8 cellular contexts compared by ENCODE assay signal in genomic region chr12:51951843-51952722, GRCh38. TPM values are rescaled to one million over a fixed set of nuclear protein-coding genes. Genes with fewer than 3 reads are reported as not detected.
A peak's percentile ranks its signal among the peaks of the same experiment; 100 is the strongest.
DNase-seq lines count a peak whose midpoint lies in the region; ATAC-seq, FAIRE-seq and TF ChIP-seq lines count a peak whose summit lies in the region.

No MANE protein-coding gene starts in this region.

- H3K4me3 ChIP-seq in GM12865 (ENCODE audit: low read depth, low read length), result peak overlapping the region; percentile 58
- peak overlapping the region in 3 of 4 donors; percentile 75 to 98 (median 92) for H3K4me3 ChIP-seq in adrenal gland
- peak overlapping the region; percentile 87 for H3K4me3 ChIP-seq in iPS-18a (ENCODE audit: low read length)
- H3K4me3 ChIP-seq in skeletal muscle satellite cell (ENCODE audit: low read length), result peak overlapping the region; percentile 96

- TF ChIP-seq POLR2A in adrenal gland (IDR thresholded peaks at IDR 0.05) (no peak), GM12892 (IDR thresholded peaks at IDR 0.05; ENCODE audit: low read depth, low read length) (no peak)

- peak overlapping the region; percentile 94 for H3K4me2 ChIP-seq in skeletal muscle satellite cell (ENCODE audit: low read length)

- H3K27me3 ChIP-seq in adrenal gland (no peaks in the 10 kb centered on the region), iPS-18a (ENCODE audit: control insufficient read depth, insufficient read depth, low read length) (peaks cover 46% of the 10 kb centered on the region), skeletal muscle satellite cell (ENCODE audit: control insufficient read depth, insufficient read depth, low read length) (peaks cover 30% of the 10 kb centered on the region)

- peak overlapping the region; percentile 85 for H3K9ac ChIP-seq in iPS-18a (ENCODE audit: low read length)
- peak overlapping the region; percentile 98 for H3K9ac ChIP-seq in skeletal muscle satellite cell (ENCODE audit: low read depth, low read length)

- no peak for FAIRE-seq in GM12892 (lab: Jason Lieb, UNC)

- TF ChIP-seq CTCF in GM12865 (IDR thresholded peaks at IDR 0.05; ENCODE audit: insufficient read depth, low read depth, low read length, missing control alignments) (no peak), adrenal gland (IDR thresholded peaks at IDR 0.05) (no peak)

- H3K9me3 ChIP-seq in adrenal gland (replicated peaks in 1 of 3), result no peaks in the 10 kb centered on the region
- H3K9me3 ChIP-seq in iPS-18a (ENCODE audit: control insufficient read depth, low read depth, low read length), result no peaks in the 10 kb centered on the region
- H3K9me3 ChIP-seq in skeletal muscle satellite cell (replicated peaks; ENCODE audit: low read length), result no peaks in the 10 kb centered on the region

- H3K27ac ChIP-seq in adrenal gland, result peak overlapping the region in 4 of 5 donors; percentile 73 to 88 (median 79)
- no peak overlapping the region for H3K27ac ChIP-seq in iPS-18a (ENCODE audit: low read length)

- whole genome bisulfite sequencing in adrenal gland, 4 donors, result 3 to 12% (median 7%) methylated on average over 7 to 49 of the region's 50 CpGs

- peaks cover 17 to 46% of the 10 kb centered on the region in 2 donors for H3K4me1 ChIP-seq in adrenal gland (replicated peaks in 1 of 2)
- peaks cover 5% of the 10 kb centered on the region for H3K4me1 ChIP-seq in iPS-18a (ENCODE audit: control insufficient read depth, low read depth, low read length)
- H3K4me1 ChIP-seq in skeletal muscle satellite cell (ENCODE audit: control insufficient read depth, insufficient read depth, low read length), result peaks cover 25% of the 10 kb centered on the region

- no peaks in the 10 kb centered on the region for H3K36me3 ChIP-seq in adrenal gland (replicated peaks in 1 of 2)
- H3K36me3 ChIP-seq in iPS-18a (ENCODE audit: control insufficient read depth, low read depth, low read length), result no peaks in the 10 kb centered on the region
- no peaks in the 10 kb centered on the region for H3K36me3 ChIP-seq in skeletal muscle satellite cell (ENCODE audit: insufficient read depth, low read length)

- intact Hi-C loops in adrenal gland (cut with DNase I), result no loop called here

- ATAC-seq in GM21529 (IDR thresholded peaks at IDR 0.05; ENCODE audit: unreplicated experiment) (no peak), HG03139 (IDR thresholded peaks at IDR 0.05; ENCODE audit: unreplicated experiment) (no peak)

- no peak for DNase-seq in GM12865 (ENCODE audit: low read depth)
- peak; percentile 28 for DNase-seq in LHCN-M2 (ENCODE audit: low read depth)
- peak in 5 of 7 donors; percentile 23 to 52 (median 34) for DNase-seq in adrenal gland
- DNase-seq in GM12892 (ENCODE audit: insufficient read length), result no peak

RNA-seq across cellular contexts. Expression of gene ACVR1B, which starts 0.6 kb away (rescaled TPM):
- 8.5 and 11.0 TPM in 2 replicates for total RNA-seq in LHCN-M2 (2014; rRNA removed)
- 8.5 TPM for polyA plus RNA-seq in LHCN-M2 (2012)
- total RNA-seq in adrenal gland, result 10 to 100 TPM in 7 of 8 donors, 1 to 10 TPM in 1; 6.3 to 26.3 (median 16.4) TPM
- 10 to 100 TPM in 2 of 3 donors, 1 to 10 TPM in 1; 9.5 to 14.1 (median 13.8) TPM for polyA plus RNA-seq in adrenal gland
- 8.3 and 8.4 TPM in 2 replicates for total RNA-seq in skeletal muscle satellite cell (2012; rRNA removed)
- 0.42 TPM for polyA plus RNA-seq in GM12892 (2012; ENCODE audit: missing spikeins)

RNA-seq across cellular contexts. Expression of gene ACVRL1, which starts 44.8 kb away (rescaled TPM):
- 1.5 and 2.6 TPM in 2 replicates for total RNA-seq in LHCN-M2 (2014; rRNA removed)
- polyA plus RNA-seq in LHCN-M2 (2012), result 1.7 TPM
- 100 to 1,000 TPM in 1 of 8 donors, 10 to 100 TPM in 7; 33.6 to 117 (median 52.4) TPM for total RNA-seq in adrenal gland
- polyA plus RNA-seq in adrenal gland, result 10 to 100 TPM in 2 of 3 donors, 1 to 10 TPM in 1; 7.8 to 29.4 (median 27.6) TPM
- total RNA-seq in skeletal muscle satellite cell (2012; rRNA removed), result 18.8 and 26.4 TPM in 2 replicates
- 0.40 TPM for polyA plus RNA-seq in GM12892 (2012; ENCODE audit: missing spikeins)

RNA-seq across cellular contexts. Expression of gene TAMALIN, which starts 54.7 kb away (rescaled TPM):
- total RNA-seq in LHCN-M2 (2014; rRNA removed), result 1.8 and 4.5 TPM in 2 replicates
- 10.0 TPM for polyA plus RNA-seq in LHCN-M2 (2012)
- 10 to 100 TPM in 5 of 8 donors, 1 to 10 TPM in 3; 1.8 to 26.0 (median 14.9) TPM for total RNA-seq in adrenal gland
- 10 to 100 TPM in 2 of 3 donors, 1 to 10 TPM in 1; 5.3 to 44.9 (median 41.3) TPM for polyA plus RNA-seq in adrenal gland
- 3.5 and 7.9 TPM in 2 replicates for total RNA-seq in skeletal muscle satellite cell (2012; rRNA removed)
- polyA plus RNA-seq in GM12892 (2012; ENCODE audit: missing spikeins), result 0.57 TPM

Comparison
In these comparisons a context has a peak if more than half of its experiments do, and no peak if none do; other contexts are left out.
1. DNase-seq: peak in LHCN-M2 (single experiment) and adrenal gland (5 of 7); none in GM12865 (single experiment) and GM12892 (single experiment).
2. Peak in every context shown above with its lines, with median percentiles within 50 percentile points of each other: H3K4me3 ChIP-seq.